Comparison of ENCODE assay signal across 26 cellular contexts in genomic region chr3:181442066-181442465, GRCh38.
A peak's percentile ranks its signal among the peaks of the same experiment; 100 is the strongest.
DNase-seq lines count a peak whose midpoint lies in the region; ATAC-seq, FAIRE-seq and TF ChIP-seq lines count a peak whose summit lies in the region.
"Had no signal": no experiment of that assay in that cellular context is flagged by ENCODE, and none has a peak within 500 bp of the region (broad histone marks: within the 10 kb centered on the region; RNA-seq: fewer than 3 reads in every experiment).

No MANE protein-coding gene starts in this region.

- H3K4me3 Mint-ChIP-seq in GM23338 (no peak overlapping the region), mesothelial cell of epicardium (no peak overlapping the region)
- H3K4me3 Mint-ChIP-seq: CD14-positive monocyte; CD4-positive, alpha-beta T cell; CD8-positive, alpha-beta memory T cell had no signal

- no peaks in the 10 kb centered on the region; the same call in 1 of the 2 replicates for H3K9me2 ChIP-seq in GM23338 (ENCODE audit: insufficient read depth)

- no peak for ATAC-seq in GM23338
- ATAC-seq: A549 had no signal

- no peaks in the 10 kb centered on the region for H3K27me3 ChIP-seq in GM23338 (ENCODE audit: insufficient read depth)
- H3K27me3 ChIP-seq in small intestine (ENCODE audit: control insufficient read depth in 2 of 2, insufficient read depth in 2 of 2, low read length in 2 of 2) = no peaks in the 10 kb centered on the region
- H3K27me3 ChIP-seq: BE2C; BLaER1 treated with 17β-estradiol and CSF1 and Interleukin-3, amounts not matched to agents 10 nM and 100 nM had no signal

- no peak overlapping the region for H3K27ac ChIP-seq in GM23338 (ENCODE audit: low read depth)
- H3K27ac ChIP-seq in cingulate gyrus (ENCODE audit: low read depth, low read length) = peak overlapping the region; percentile 51
- H3K27ac ChIP-seq in small intestine (ENCODE audit: low read depth in 1 of 2, low read length in 1 of 2) = no peak overlapping the region
- H3K27ac ChIP-seq: A549; BLaER1 treated with 17β-estradiol and CSF1 and Interleukin-3, amounts not matched to agents 10 nM and 100 nM had no signal

- TF ChIP-seq CTCF in GM23338 (conservative IDR thresholded peaks at IDR 0.05; ENCODE audit: low read depth in 2 of 2) = no peak
- no peak for TF ChIP-seq CTCF in mesothelial cell of epicardium (IDR thresholded peaks at IDR 0.05; ENCODE audit: unreplicated experiment)

- no peaks in the 10 kb centered on the region for H3K9me3 ChIP-seq in small intestine (ENCODE audit: control insufficient read depth, low read depth)
- H3K9me3 ChIP-seq: A549; BE2C; BLaER1 treated with 17β-estradiol and CSF1 and Interleukin-3, amounts not matched to agents 10 nM and 100 nM had no signal

- no peak overlapping the region for H3K4me2 ChIP-seq in GM23338
- H3K4me2 ChIP-seq: A549; BLaER1 treated with 17β-estradiol and CSF1 and Interleukin-3, amounts not matched to agents 10 nM and 100 nM had no signal

- 74 to 90% (median 75%) methylated on average over 3 of the region's 3 CpGs for WGBS in small intestine, 3 donors

- H3F3A ChIP-seq in GM23338 (replicated peaks; ENCODE audit: low read depth) = no peaks in the 10 kb centered on the region

- no peaks in the 10 kb centered on the region for H3K4me1 ChIP-seq in GM23338 (ENCODE audit: insufficient read depth)
- H3K4me1 ChIP-seq in small intestine (ENCODE audit: control insufficient read depth in 2 of 2, insufficient read depth in 1 of 2, low read depth in 1 of 2, low read length in 1 of 2) = no peaks in the 10 kb centered on the region
- H3K4me1 ChIP-seq: A549; BLaER1 treated with 17β-estradiol and CSF1 and Interleukin-3, amounts not matched to agents 10 nM and 100 nM had no signal

- no peak for FAIRE-seq in small intestine (lab: Jason Lieb, UNC)
- FAIRE-seq: A549, D721Med, GM12891, GM18507, H1 had no signal

- H3K9me3 Mint-ChIP-seq in GM23338 (no peaks in the 10 kb centered on the region), mesothelial cell of epicardium (no peaks in the 10 kb centered on the region)

- H3K4me1 Mint-ChIP-seq in GM23338 (peaks cover 7% of the 10 kb centered on the region; the same call in 2 of the 3 replicates), mesothelial cell of epicardium (no peaks in the 10 kb centered on the region)
- H3K4me1 Mint-ChIP-seq: CD14-positive monocyte; CD8-positive, alpha-beta memory T cell had no signal

- H3K27ac Mint-ChIP-seq in GM23338 = no peak overlapping the region
- no peak overlapping the region for H3K27ac Mint-ChIP-seq in mesothelial cell of epicardium
- H3K27ac Mint-ChIP-seq: CD14-positive monocyte; CD4-positive, alpha-beta T cell; CD8-positive, alpha-beta memory T cell had no signal

- peak overlapping the region; percentile 60; the same call in 1 of the 2 replicates for H2AFZ ChIP-seq in GM23338

- H3K4me3 ChIP-seq in GM23338 = no peak overlapping the region
- no peak overlapping the region for H3K4me3 ChIP-seq in small intestine (ENCODE audit: low read depth in 1 of 2, low read length in 2 of 2)
- H3K4me3 ChIP-seq: A549; BLaER1 treated with 17β-estradiol and CSF1 and Interleukin-3, amounts not matched to agents 10 nM and 100 nM had no signal

- no peaks in the 10 kb centered on the region for H4K20me1 ChIP-seq in GM23338 (replicated peaks; ENCODE audit: insufficient read depth)
- H4K20me1 ChIP-seq: BLaER1 treated with 17β-estradiol and CSF1 and Interleukin-3, amounts not matched to agents 10 nM and 100 nM had no signal

- no peaks in the 10 kb centered on the region for H3K79me2 ChIP-seq in GM23338 (replicated peaks; ENCODE audit: insufficient read depth)

- H3K36me3 Mint-ChIP-seq in GM23338 (ENCODE audit: low read depth) (no peaks in the 10 kb centered on the region), mesothelial cell of epicardium (no peaks in the 10 kb centered on the region)
- H3K36me3 Mint-ChIP-seq: CD14-positive monocyte had no signal

- peaks cover 5% of the 10 kb centered on the region for H3K27me3 Mint-ChIP-seq in GM23338 (ENCODE audit: insufficient read depth, low read depth, poor library complexity)
- H3K27me3 Mint-ChIP-seq in mesothelial cell of epicardium (ENCODE audit: low read depth) = no peaks in the 10 kb centered on the region
- H3K27me3 Mint-ChIP-seq: CD4-positive, alpha-beta T cell had no signal

- H3K36me3 ChIP-seq in GM23338 (ENCODE audit: insufficient read depth) = no peaks in the 10 kb centered on the region
- no peaks in the 10 kb centered on the region for H3K36me3 ChIP-seq in small intestine (ENCODE audit: control insufficient read depth in 2 of 2, insufficient read depth in 2 of 2, low read length in 2 of 2)
- H3K36me3 ChIP-seq: BE2C; BLaER1 treated with 17β-estradiol and CSF1 and Interleukin-3, amounts not matched to agents 10 nM and 100 nM had no signal

- DNase-seq in GM23338 (ENCODE audit: low spot score) = no peak
- DNase-seq in NCI-H146 treated with DMSO at 0.1 percent for 48 hours (lab: John Stamatoyannopoulos, UW; ENCODE audit: unreplicated experiment) = peak; percentile 83
- peak; percentile 0 for DNase-seq in small intestine
- no peak for DNase-seq in NCI-H2107 (lab: John Stamatoyannopoulos, UW)
- DNase-seq in NCI-H1417 treated with DMSO at 0.1 percent for 48 hours (lab: John Stamatoyannopoulos, UW) = no peak
- DNase-seq in mesothelial cell of epicardium (ENCODE audit: low spot score in 2 of 2, unreplicated experiment in 2 of 2) = no peak
- DNase-seq: 8988T; ACHN; AML-193; BE2C; CD4-positive, alpha-beta T cell; CD8-positive, alpha-beta memory T cell; DMS 273 treated with DMSO at 0.1 percent for 48 hours; DMS79; EL; GDM1; H7; HCEC 1CT had no signal

TF ChIP-seq in GM23338, 12 proteins besides CTCF, POLR2A, EP300 and RAD21 (continues in another document):
- no peak for TF ChIP-seq JUNB (IDR thresholded peaks at IDR 0.05; ENCODE audit: unreplicated experiment)
- TF ChIP-seq POLR2AphosphoS5 (IDR thresholded peaks at IDR 0.05; ENCODE audit: low read depth) = no peak
- no peak for TF ChIP-seq REST (IDR thresholded peaks at IDR 0.05; ENCODE audit: unreplicated experiment)
- TF ChIP-seq CREB1 (CRISPR knock-in tag; IDR thresholded peaks at IDR 0.05; ENCODE audit: low read depth) = no peak
- no peak for TF ChIP-seq ZNF331 (CRISPR knock-in tag; IDR thresholded peaks at IDR 0.05; ENCODE audit: low read depth)
- TF ChIP-seq EZH2phosphoT487 (IDR thresholded peaks at IDR 0.05; ENCODE audit: unreplicated experiment) = no peak
- no peak for TF ChIP-seq ZNF114 (CRISPR knock-in tag; IDR thresholded peaks at IDR 0.05)

Comparison
In these comparisons a context has a peak if more than half of its experiments do, and no peak if none do; other contexts are left out.
1. DNase-seq: peak in NCI-H146 treated with DMSO at 0.1 percent for 48 hours (single experiment) and small intestine (single experiment); none in GM23338 (single experiment), NCI-H2107 (single experiment), NCI-H1417 treated with DMSO at 0.1 percent for 48 hours (single experiment) and mesothelial cell of epicardium (0 of 2).